In genomic region chr17:58312021-58312630, GRCh38 we compare ENCODE assay signal across 24 cellular contexts. TPM values are rescaled to one million over a fixed set of nuclear protein-coding genes. Genes with fewer than 3 reads are reported as not detected.
DNase-seq lines count a peak whose midpoint lies in the region; ATAC-seq and TF ChIP-seq lines count a peak whose summit lies in the region.
"Had no signal": no experiment of that assay in that cellular context is flagged by ENCODE, and none has a peak within 500 bp of the region (broad histone marks: within the 10 kb centered on the region; RNA-seq: fewer than 3 reads in every experiment).

No MANE protein-coding gene starts in this region.

- no peak for ATAC-seq in effector memory CD8-positive, alpha-beta T cell (replicated peaks)
- ATAC-seq in GM21360 (IDR thresholded peaks at IDR 0.05; ENCODE audit: unreplicated experiment) = no peak
- ATAC-seq: heart left ventricle, right cardiac atrium had no signal

- H3K14ac ChIP-seq in neuronal stem cell (ENCODE audit: low read length) = peak overlapping the region; percentile 71

- no peak overlapping the region for H3K4me3 Mint-ChIP-seq in effector memory CD8-positive, alpha-beta T cell
- H3K4me3 Mint-ChIP-seq: activated CD4-positive, alpha-beta memory T cell treated with anti-CD3 and anti-CD28 coated beads, Interleukin-2, amount 10 ng/mL, durations not matched to agents 7 days and 5 days; activated T-cell treated with anti-CD3 and anti-CD28 coated beads, Interleukin-2, amount 50 U/mL, for 72 hours; CD4-positive, CD25-positive, alpha-beta regulatory T cell had no signal

- H3K9me3 Mint-ChIP-seq in effector memory CD8-positive, alpha-beta T cell = no peaks in the 10 kb centered on the region
- H3K9me3 Mint-ChIP-seq: activated CD4-positive, alpha-beta memory T cell treated with anti-CD3 and anti-CD28 coated beads, Interleukin-2, amount 10 ng/mL, durations not matched to agents 7 days and 5 days; activated T-cell treated with anti-CD3 and anti-CD28 coated beads, Interleukin-2, amount 50 U/mL, for 72 hours; CD4-positive, CD25-positive, alpha-beta regulatory T cell had no signal

- H3K27me3 ChIP-seq in right atrium auricular region = no peaks in the 10 kb centered on the region
- H3K27me3 ChIP-seq in neuronal stem cell (ENCODE audit: control insufficient read depth in 3 of 3, insufficient read depth in 3 of 3, low read depth in 1 of 3, low read length in 3 of 3) = peaks cover 0 to 21% (median 0%) of the 10 kb centered on the region in 3 experiments
- H3K27me3 ChIP-seq: heart left ventricle, suprapubic skin had no signal

- peak overlapping the region; percentile 38 for H4K91ac ChIP-seq in neuronal stem cell (ENCODE audit: low read depth, low read length, poor library complexity)

- peak overlapping the region; percentile 6 to 81 for H3K27ac Mint-ChIP-seq in effector memory CD8-positive, alpha-beta T cell
- H3K27ac Mint-ChIP-seq: activated CD4-positive, alpha-beta memory T cell treated with anti-CD3 and anti-CD28 coated beads, Interleukin-2, amount 10 ng/mL, durations not matched to agents 7 days and 5 days; activated naive CD8-positive, alpha-beta T cell had no signal

- H3K36me3 Mint-ChIP-seq in effector memory CD8-positive, alpha-beta T cell (ENCODE audit: insufficient read depth) = peaks cover 28% of the 10 kb centered on the region

- no peak overlapping the region for H2BK15ac ChIP-seq in neuronal stem cell (ENCODE audit: low read length)

- H3K4me2 ChIP-seq in neuronal stem cell (ENCODE audit: insufficient read depth, low read length, poor library complexity, severe bottlenecking) = no peak overlapping the region

- no peak overlapping the region for H2BK12ac ChIP-seq in neuronal stem cell (ENCODE audit: low read length)

- H3K4me1 ChIP-seq in right atrium auricular region (no peaks in the 10 kb centered on the region), neuronal stem cell (ENCODE audit: control insufficient read depth in 2 of 2, insufficient read depth in 1 of 2, low read depth in 1 of 2, low read length in 2 of 2) (peaks cover 0 to 6% of the 10 kb centered on the region in 2 donors)
- H3K4me1 ChIP-seq: heart left ventricle, left ventricle myocardium inferior, suprapubic skin had no signal

- no peak for TF ChIP-seq CTCF in right atrium auricular region (IDR thresholded peaks at IDR 0.05)

- H3K23ac ChIP-seq in neuronal stem cell (ENCODE audit: low read depth, low read length, poor library complexity) = peak overlapping the region; percentile 89

- no CpG with 5 or more reads among the region's 23 CpGs for WGBS in neuronal stem cell (ENCODE audit: extremely low coverage in 2 of 2, insufficient read length in 2 of 2, insufficient replicate concordance in 1 of 2), 2 donors

- DNase-seq in cardiac septum (ENCODE audit: low spot score) = peak; percentile 51
- no peak for DNase-seq in right atrium auricular region (ENCODE audit: low spot score)
- no peak for DNase-seq in effector memory CD8-positive, alpha-beta T cell
- DNase-seq in neuronal stem cell (ENCODE audit: low spot score) = no peak
- DNase-seq in NCI-H2081 treated with DMSO at 0.1 percent for 48 hours (lab: John Stamatoyannopoulos, UW) = no peak
- no peak for DNase-seq in activated CD4-positive, alpha-beta T cell treated with anti-CD3 and anti-CD28 coated beads for 48 hours
- DNase-seq: activated CD4-positive, alpha-beta memory T cell treated with anti-CD3 and anti-CD28 coated beads, Interleukin-2, amount 10 ng/mL, durations not matched to agents 7 days and 5 days; CD4-positive, CD25-positive, alpha-beta regulatory T cell; DMS153; KBM-7; left ventricle myocardium inferior; MV-4-11; NCI-H187; NCI-H774; nucleus accumbens; SIG-M5 had no signal

- H3K18ac ChIP-seq in neuronal stem cell (ENCODE audit: low read length) = peak overlapping the region; percentile 38

- H3K4me3 ChIP-seq in right atrium auricular region = no peak overlapping the region
- H3K4me3 ChIP-seq in neuronal stem cell (ENCODE audit: low read length in 2 of 2) = no peak overlapping the region
- H3K4me3 ChIP-seq: heart left ventricle, left ventricle myocardium inferior, suprapubic skin had no signal

- H3K27ac ChIP-seq in right atrium auricular region (no peak overlapping the region), neuronal stem cell (replicated peaks; ENCODE audit: low read length) (no peak overlapping the region)
- H3K27ac ChIP-seq: heart left ventricle, left ventricle myocardium inferior, suprapubic skin had no signal

- H3K4me1 Mint-ChIP-seq in effector memory CD8-positive, alpha-beta T cell (ENCODE audit: low read depth in 2 of 2) = peaks cover 0 to 3% of the 10 kb centered on the region in 2 donors

- no peaks in the 10 kb centered on the region for H3K27me3 Mint-ChIP-seq in effector memory CD8-positive, alpha-beta T cell
- H3K27me3 Mint-ChIP-seq: activated CD4-positive, alpha-beta memory T cell treated with anti-CD3 and anti-CD28 coated beads, Interleukin-2, amount 10 ng/mL, durations not matched to agents 7 days and 5 days; activated naive CD8-positive, alpha-beta T cell; CD4-positive, CD25-positive, alpha-beta regulatory T cell had no signal

- H4K8ac ChIP-seq in neuronal stem cell (ENCODE audit: low read depth, low read length) = no peak overlapping the region

- H3K36me3 ChIP-seq in right atrium auricular region (no peaks in the 10 kb centered on the region), neuronal stem cell (replicated peaks in 1 of 2; ENCODE audit: control insufficient read depth in 2 of 2, insufficient read depth in 2 of 2, low read length in 2 of 2) (peaks cover 0 to 8% of the 10 kb centered on the region in 2 donors)
- H3K36me3 ChIP-seq: heart left ventricle, left ventricle myocardium inferior, suprapubic skin had no signal

- no peak overlapping the region for H3K4ac ChIP-seq in neuronal stem cell (ENCODE audit: low read length)

- intact Hi-C loops in cardiac septum (cut with DNase I) = no loop called here

- peaks cover 3% of the 10 kb centered on the region for H3K79me1 ChIP-seq in neuronal stem cell (ENCODE audit: low read depth, low read length)

- H2BK5ac ChIP-seq in neuronal stem cell (ENCODE audit: low read length) = no peak overlapping the region

- H3K9me3 ChIP-seq in right atrium auricular region = no peaks in the 10 kb centered on the region
- no peaks in the 10 kb centered on the region for H3K9me3 ChIP-seq in neuronal stem cell (replicated peaks in 1 of 2; ENCODE audit: control insufficient read depth in 2 of 2, insufficient read depth in 1 of 2, low read depth in 1 of 2, low read length in 2 of 2)
- H3K9me3 ChIP-seq: heart left ventricle, left ventricle myocardium inferior, suprapubic skin had no signal

- no peak overlapping the region for H2BK120ac ChIP-seq in neuronal stem cell (ENCODE audit: low read depth, low read length)

- peak overlapping the region; percentile 46 for H2AK5ac ChIP-seq in neuronal stem cell (ENCODE audit: low read depth, low read length)

- peak overlapping the region; percentile 20 for H2AFZ ChIP-seq in neuronal stem cell (ENCODE audit: low read length)

- H3K9ac ChIP-seq in neuronal stem cell (ENCODE audit: low read depth, low read length, poor library complexity) = peak overlapping the region; percentile 70

RNA-seq across cellular contexts. Expression of gene TSPOAP1, which starts 16.5 kb away (rescaled TPM):
- 10.7 TPM for total RNA-seq in cardiac septum
- total RNA-seq in right atrium auricular region = 1 to 10 TPM; 6.1 to 8.5 TPM
- 26.2 TPM for polyA plus RNA-seq in neuronal stem cell (2013, experiment 1 of 2)
- 25.2 TPM for polyA plus RNA-seq in neuronal stem cell (2013, experiment 2 of 2)
- total RNA-seq: H4 had no signal

RNA-seq across cellular contexts. Expression of gene MPO, which starts 31.4 kb away (rescaled TPM):
- total RNA-seq in cardiac septum (0.94 TPM), right atrium auricular region (under 1 TPM; 0.12 to 0.30 TPM)
- polyA plus RNA-seq in neuronal stem cell (2013, experiment 1 of 2) = 0.01 TPM
- polyA plus RNA-seq in neuronal stem cell (2013, experiment 2 of 2) = not detected
- total RNA-seq: CD4-positive, CD25-positive, alpha-beta regulatory T cell; H4; OCI-LY7; suprapubic skin had no signal

RNA-seq across cellular contexts. Expression of gene SUPT4H1, which starts 39.9 kb away (rescaled TPM):
- total RNA-seq in cardiac septum (49.4 TPM), right atrium auricular region (10 to 100 TPM; 50.0 to 51.4 TPM)
- 75.6 TPM for polyA plus RNA-seq in neuronal stem cell (2013, experiment 1 of 2)
- polyA plus RNA-seq in neuronal stem cell (2013, experiment 2 of 2) = 76.4 TPM
